ENCODE assay signal across 1 cellular context in the genomic region with DNA sequence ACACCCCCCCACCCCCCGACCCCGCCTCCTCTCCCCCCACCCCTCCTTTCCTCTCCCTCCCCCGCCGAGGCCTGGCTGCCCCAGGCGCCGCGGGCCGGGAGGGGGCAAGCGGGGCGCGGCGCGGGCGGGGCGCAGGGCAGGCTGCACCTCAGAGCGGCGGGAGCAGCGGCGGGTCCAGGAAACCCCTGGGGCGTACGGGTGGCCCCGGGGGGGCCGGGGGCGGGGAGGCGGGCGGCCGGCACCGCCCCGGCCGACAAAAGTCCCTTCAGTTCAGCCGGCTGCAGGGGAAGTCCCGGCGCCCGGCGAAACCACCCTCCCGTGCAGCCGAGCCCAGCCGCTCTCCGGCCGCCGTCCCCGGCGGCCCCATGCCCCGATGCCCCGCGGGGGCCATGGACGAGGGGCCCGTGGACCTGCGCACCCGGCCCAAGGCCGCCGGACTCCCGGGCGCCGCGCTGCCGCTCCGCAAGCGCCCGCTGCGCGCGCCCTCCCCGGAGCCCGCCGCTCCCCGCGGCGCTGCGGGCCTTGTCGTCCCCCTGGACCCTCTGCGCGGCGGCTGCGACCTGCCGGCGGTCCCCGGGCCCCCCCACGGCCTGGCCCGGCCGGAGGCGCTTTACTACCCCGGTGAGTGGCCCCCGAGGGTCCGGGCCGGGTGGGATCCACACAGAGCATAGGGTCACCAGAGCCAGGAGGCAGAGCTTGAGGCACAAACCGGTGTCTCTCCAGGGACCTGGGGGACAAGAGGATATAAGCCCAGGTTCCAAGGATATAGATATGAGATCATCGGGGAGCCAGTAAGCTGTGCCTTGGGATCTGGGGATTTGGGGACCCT.
TF ChIP-seq lines count a peak whose summit lies in the region.

A gene with protein sequence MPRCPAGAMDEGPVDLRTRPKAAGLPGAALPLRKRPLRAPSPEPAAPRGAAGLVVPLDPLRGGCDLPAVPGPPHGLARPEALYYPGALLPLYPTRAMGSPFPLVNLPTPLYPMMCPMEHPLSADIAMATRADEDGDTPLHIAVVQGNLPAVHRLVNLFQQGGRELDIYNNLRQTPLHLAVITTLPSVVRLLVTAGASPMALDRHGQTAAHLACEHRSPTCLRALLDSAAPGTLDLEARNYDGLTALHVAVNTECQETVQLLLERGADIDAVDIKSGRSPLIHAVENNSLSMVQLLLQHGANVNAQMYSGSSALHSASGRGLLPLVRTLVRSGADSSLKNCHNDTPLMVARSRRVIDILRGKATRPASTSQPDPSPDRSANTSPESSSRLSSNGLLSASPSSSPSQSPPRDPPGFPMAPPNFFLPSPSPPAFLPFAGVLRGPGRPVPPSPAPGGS (plus strand): TSS at position 283 of the 829 bp plus-strand sequence. CDS start 83 bp downstream, at position 366.

TF ChIP-seq in GM12878, 131 proteins besides CTCF, POLR2A, EP300 and RAD21 (continued from another document and continues in another):
- TF ChIP-seq MXI1 (IDR thresholded peaks at IDR 0.05; ENCODE audit: low read depth, low read length) (no peak), RB1 (IDR thresholded peaks at IDR 0.05; ENCODE audit: borderline replicate concordance) (no peak; the same call in 1 of the 2 replicates), SUPT20H (IDR thresholded peaks at IDR 0.05; ENCODE audit: borderline replicate concordance, control insufficient read depth, low read depth, low read length) (no peak), BCL11A (IDR thresholded peaks at IDR 0.05; ENCODE audit: low read depth, low read length) (no peak), SP1 (IDR thresholded peaks at IDR 0.05; ENCODE audit: low read depth, low read length) (no peak), TCF12 (IDR thresholded peaks at IDR 0.05; ENCODE audit: low read depth, low read length) (peak; percentile 65), ZNF217 (IDR thresholded peaks at IDR 0.05) (no peak; the same call in none of the 2 replicates), MTA2 (IDR thresholded peaks at IDR 0.05; ENCODE audit: low read depth) (no peak), SREBF2 (IDR thresholded peaks at IDR 0.05; ENCODE audit: low read length) (no peak), FOXM1 (IDR thresholded peaks at IDR 0.05; ENCODE audit: low read depth, low read length) (no peak), CBX5 (IDR thresholded peaks at IDR 0.05; ENCODE audit: low read depth) (no peak), MEF2B (IDR thresholded peaks at IDR 0.05; ENCODE audit: partially characterized antibody, poor library complexity, severe bottlenecking) (no peak), NRF1 (conservative IDR thresholded peaks at IDR 0.05; ENCODE audit: low read depth, low read length) (no peak), SUZ12 (IDR thresholded peaks at IDR 0.05; ENCODE audit: unreplicated experiment) (no peak), RELA (IDR thresholded peaks at IDR 0.05; ENCODE audit: borderline replicate concordance, partially characterized antibody) (no peak), HDAC6 (IDR thresholded peaks at IDR 0.05; ENCODE audit: unreplicated experiment) (no peak), SMC3 (IDR thresholded peaks at IDR 0.05; ENCODE audit: borderline replicate concordance, low read length) (no peak), CHD4 (IDR thresholded peaks at IDR 0.05) (no peak), MEF2A (IDR thresholded peaks at IDR 0.05; ENCODE audit: insufficient read depth, low read depth, low read length) (no peak), PML (IDR thresholded peaks at IDR 0.05; ENCODE audit: low read length) (no peak), CEBPB (IDR thresholded peaks at IDR 0.05; ENCODE audit: borderline replicate concordance in 1 of 2, low read depth in 2 of 2, low read length in 2 of 2) (no peak), TARDBP (IDR thresholded peaks at IDR 0.05; ENCODE audit: borderline replicate concordance) (no peak), NFYA (IDR thresholded peaks at IDR 0.05; ENCODE audit: borderline replicate concordance, low read depth, low read length) (no peak), MYB (IDR thresholded peaks at IDR 0.05; ENCODE audit: borderline replicate concordance, low read depth, low read length) (no peak)
- TF ChIP-seq, protein P1, sequence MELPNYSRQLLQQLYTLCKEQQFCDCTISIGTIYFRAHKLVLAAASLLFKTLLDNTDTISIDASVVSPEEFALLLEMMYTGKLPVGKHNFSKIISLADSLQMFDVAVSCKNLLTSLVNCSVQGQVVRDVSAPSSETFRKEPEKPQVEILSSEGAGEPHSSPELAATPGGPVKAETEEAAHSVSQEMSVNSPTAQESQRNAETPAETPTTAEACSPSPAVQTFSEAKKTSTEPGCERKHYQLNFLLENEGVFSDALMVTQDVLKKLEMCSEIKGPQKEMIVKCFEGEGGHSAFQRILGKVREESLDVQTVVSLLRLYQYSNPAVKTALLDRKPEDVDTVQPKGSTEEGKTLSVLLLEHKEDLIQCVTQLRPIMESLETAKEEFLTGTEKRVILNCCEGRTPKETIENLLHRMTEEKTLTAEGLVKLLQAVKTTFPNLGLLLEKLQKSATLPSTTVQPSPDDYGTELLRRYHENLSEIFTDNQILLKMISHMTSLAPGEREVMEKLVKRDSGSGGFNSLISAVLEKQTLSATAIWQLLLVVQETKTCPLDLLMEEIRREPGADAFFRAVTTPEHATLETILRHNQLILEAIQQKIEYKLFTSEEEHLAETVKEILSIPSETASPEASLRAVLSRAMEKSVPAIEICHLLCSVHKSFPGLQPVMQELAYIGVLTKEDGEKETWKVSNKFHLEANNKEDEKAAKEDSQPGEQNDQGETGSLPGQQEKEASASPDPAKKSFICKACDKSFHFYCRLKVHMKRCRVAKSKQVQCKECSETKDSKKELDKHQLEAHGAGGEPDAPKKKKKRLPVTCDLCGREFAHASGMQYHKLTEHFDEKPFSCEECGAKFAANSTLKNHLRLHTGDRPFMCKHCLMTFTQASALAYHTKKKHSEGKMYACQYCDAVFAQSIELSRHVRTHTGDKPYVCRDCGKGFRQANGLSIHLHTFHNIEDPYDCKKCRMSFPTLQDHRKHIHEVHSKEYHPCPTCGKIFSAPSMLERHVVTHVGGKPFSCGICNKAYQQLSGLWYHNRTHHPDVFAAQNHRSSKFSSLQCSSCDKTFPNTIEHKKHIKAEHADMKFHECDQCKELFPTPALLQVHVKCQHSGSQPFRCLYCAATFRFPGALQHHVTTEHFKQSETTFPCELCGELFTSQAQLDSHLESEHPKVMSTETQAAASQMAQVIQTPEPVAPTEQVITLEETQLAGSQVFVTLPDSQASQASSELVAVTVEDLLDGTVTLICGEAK (IDR thresholded peaks at IDR 0.05; ENCODE audit: borderline replicate concordance), result no peak
- TF ChIP-seq, protein P2, sequence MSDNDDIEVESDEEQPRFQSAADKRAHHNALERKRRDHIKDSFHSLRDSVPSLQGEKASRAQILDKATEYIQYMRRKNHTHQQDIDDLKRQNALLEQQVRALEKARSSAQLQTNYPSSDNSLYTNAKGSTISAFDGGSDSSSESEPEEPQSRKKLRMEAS (IDR thresholded peaks at IDR 0.05; ENCODE audit: low read depth, low read length), result no peak; the same call in 1 of the 2 replicates
- TF ChIP-seq, protein P3, sequence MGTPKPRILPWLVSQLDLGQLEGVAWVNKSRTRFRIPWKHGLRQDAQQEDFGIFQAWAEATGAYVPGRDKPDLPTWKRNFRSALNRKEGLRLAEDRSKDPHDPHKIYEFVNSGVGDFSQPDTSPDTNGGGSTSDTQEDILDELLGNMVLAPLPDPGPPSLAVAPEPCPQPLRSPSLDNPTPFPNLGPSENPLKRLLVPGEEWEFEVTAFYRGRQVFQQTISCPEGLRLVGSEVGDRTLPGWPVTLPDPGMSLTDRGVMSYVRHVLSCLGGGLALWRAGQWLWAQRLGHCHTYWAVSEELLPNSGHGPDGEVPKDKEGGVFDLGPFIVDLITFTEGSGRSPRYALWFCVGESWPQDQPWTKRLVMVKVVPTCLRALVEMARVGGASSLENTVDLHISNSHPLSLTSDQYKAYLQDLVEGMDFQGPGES (IDR thresholded peaks at IDR 0.05), result no peak
- TF ChIP-seq, protein P4, sequence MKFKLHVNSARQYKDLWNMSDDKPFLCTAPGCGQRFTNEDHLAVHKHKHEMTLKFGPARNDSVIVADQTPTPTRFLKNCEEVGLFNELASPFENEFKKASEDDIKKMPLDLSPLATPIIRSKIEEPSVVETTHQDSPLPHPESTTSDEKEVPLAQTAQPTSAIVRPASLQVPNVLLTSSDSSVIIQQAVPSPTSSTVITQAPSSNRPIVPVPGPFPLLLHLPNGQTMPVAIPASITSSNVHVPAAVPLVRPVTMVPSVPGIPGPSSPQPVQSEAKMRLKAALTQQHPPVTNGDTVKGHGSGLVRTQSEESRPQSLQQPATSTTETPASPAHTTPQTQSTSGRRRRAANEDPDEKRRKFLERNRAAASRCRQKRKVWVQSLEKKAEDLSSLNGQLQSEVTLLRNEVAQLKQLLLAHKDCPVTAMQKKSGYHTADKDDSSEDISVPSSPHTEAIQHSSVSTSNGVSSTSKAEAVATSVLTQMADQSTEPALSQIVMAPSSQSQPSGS (IDR thresholded peaks at IDR 0.05; ENCODE audit: low read length), result no peak
- TF ChIP-seq, protein P5, sequence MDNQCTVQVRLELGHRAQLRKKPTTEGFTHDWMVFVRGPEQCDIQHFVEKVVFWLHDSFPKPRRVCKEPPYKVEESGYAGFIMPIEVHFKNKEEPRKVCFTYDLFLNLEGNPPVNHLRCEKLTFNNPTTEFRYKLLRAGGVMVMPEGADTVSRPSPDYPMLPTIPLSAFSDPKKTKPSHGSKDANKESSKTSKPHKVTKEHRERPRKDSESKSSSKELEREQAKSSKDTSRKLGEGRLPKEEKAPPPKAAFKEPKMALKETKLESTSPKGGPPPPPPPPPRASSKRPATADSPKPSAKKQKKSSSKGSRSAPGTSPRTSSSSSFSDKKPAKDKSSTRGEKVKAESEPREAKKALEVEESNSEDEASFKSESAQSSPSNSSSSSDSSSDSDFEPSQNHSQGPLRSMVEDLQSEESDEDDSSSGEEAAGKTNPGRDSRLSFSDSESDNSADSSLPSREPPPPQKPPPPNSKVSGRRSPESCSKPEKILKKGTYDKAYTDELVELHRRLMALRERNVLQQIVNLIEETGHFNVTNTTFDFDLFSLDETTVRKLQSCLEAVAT (IDR thresholded peaks at IDR 0.05), result no peak
- TF ChIP-seq, protein P6, sequence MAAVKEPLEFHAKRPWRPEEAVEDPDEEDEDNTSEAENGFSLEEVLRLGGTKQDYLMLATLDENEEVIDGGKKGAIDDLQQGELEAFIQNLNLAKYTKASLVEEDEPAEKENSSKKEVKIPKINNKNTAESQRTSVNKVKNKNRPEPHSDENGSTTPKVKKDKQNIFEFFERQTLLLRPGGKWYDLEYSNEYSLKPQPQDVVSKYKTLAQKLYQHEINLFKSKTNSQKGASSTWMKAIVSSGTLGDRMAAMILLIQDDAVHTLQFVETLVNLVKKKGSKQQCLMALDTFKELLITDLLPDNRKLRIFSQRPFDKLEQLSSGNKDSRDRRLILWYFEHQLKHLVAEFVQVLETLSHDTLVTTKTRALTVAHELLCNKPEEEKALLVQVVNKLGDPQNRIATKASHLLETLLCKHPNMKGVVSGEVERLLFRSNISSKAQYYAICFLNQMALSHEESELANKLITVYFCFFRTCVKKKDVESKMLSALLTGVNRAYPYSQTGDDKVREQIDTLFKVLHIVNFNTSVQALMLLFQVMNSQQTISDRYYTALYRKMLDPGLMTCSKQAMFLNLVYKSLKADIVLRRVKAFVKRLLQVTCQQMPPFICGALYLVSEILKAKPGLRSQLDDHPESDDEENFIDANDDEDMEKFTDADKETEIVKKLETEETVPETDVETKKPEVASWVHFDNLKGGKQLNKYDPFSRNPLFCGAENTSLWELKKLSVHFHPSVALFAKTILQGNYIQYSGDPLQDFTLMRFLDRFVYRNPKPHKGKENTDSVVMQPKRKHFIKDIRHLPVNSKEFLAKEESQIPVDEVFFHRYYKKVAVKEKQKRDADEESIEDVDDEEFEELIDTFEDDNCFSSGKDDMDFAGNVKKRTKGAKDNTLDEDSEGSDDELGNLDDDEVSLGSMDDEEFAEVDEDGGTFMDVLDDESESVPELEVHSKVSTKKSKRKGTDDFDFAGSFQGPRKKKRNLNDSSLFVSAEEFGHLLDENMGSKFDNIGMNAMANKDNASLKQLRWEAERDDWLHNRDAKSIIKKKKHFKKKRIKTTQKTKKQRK (IDR thresholded peaks at IDR 0.05; ENCODE audit: low read depth, low read length), result no peak
- TF ChIP-seq, protein P7, sequence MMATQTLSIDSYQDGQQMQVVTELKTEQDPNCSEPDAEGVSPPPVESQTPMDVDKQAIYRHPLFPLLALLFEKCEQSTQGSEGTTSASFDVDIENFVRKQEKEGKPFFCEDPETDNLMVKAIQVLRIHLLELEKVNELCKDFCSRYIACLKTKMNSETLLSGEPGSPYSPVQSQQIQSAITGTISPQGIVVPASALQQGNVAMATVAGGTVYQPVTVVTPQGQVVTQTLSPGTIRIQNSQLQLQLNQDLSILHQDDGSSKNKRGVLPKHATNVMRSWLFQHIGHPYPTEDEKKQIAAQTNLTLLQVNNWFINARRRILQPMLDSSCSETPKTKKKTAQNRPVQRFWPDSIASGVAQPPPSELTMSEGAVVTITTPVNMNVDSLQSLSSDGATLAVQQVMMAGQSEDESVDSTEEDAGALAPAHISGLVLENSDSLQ (IDR thresholded peaks at IDR 0.05), result no peak
- TF ChIP-seq, protein P8, sequence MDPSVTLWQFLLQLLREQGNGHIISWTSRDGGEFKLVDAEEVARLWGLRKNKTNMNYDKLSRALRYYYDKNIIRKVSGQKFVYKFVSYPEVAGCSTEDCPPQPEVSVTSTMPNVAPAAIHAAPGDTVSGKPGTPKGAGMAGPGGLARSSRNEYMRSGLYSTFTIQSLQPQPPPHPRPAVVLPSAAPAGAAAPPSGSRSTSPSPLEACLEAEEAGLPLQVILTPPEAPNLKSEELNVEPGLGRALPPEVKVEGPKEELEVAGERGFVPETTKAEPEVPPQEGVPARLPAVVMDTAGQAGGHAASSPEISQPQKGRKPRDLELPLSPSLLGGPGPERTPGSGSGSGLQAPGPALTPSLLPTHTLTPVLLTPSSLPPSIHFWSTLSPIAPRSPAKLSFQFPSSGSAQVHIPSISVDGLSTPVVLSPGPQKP (IDR thresholded peaks at IDR 0.05; ENCODE audit: low read depth, low read length), result no peak
- TF ChIP-seq, protein P9, sequence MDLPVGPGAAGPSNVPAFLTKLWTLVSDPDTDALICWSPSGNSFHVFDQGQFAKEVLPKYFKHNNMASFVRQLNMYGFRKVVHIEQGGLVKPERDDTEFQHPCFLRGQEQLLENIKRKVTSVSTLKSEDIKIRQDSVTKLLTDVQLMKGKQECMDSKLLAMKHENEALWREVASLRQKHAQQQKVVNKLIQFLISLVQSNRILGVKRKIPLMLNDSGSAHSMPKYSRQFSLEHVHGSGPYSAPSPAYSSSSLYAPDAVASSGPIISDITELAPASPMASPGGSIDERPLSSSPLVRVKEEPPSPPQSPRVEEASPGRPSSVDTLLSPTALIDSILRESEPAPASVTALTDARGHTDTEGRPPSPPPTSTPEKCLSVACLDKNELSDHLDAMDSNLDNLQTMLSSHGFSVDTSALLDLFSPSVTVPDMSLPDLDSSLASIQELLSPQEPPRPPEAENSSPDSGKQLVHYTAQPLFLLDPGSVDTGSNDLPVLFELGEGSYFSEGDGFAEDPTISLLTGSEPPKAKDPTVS (IDR thresholded peaks at IDR 0.05; ENCODE audit: low read depth, low read length), result no peak
- TF ChIP-seq, protein P10, sequence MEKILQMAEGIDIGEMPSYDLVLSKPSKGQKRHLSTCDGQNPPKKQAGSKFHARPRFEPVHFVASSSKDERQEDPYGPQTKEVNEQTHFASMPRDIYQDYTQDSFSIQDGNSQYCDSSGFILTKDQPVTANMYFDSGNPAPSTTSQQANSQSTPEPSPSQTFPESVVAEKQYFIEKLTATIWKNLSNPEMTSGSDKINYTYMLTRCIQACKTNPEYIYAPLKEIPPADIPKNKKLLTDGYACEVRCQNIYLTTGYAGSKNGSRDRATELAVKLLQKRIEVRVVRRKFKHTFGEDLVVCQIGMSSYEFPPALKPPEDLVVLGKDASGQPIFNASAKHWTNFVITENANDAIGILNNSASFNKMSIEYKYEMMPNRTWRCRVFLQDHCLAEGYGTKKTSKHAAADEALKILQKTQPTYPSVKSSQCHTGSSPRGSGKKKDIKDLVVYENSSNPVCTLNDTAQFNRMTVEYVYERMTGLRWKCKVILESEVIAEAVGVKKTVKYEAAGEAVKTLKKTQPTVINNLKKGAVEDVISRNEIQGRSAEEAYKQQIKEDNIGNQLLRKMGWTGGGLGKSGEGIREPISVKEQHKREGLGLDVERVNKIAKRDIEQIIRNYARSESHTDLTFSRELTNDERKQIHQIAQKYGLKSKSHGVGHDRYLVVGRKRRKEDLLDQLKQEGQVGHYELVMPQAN (conservative IDR thresholded peaks at IDR 0.05), result peak; percentile 61; the same call in 1 of the 2 replicates
